ENCODE assay signal across 8 cellular contexts in the genomic region with DNA sequence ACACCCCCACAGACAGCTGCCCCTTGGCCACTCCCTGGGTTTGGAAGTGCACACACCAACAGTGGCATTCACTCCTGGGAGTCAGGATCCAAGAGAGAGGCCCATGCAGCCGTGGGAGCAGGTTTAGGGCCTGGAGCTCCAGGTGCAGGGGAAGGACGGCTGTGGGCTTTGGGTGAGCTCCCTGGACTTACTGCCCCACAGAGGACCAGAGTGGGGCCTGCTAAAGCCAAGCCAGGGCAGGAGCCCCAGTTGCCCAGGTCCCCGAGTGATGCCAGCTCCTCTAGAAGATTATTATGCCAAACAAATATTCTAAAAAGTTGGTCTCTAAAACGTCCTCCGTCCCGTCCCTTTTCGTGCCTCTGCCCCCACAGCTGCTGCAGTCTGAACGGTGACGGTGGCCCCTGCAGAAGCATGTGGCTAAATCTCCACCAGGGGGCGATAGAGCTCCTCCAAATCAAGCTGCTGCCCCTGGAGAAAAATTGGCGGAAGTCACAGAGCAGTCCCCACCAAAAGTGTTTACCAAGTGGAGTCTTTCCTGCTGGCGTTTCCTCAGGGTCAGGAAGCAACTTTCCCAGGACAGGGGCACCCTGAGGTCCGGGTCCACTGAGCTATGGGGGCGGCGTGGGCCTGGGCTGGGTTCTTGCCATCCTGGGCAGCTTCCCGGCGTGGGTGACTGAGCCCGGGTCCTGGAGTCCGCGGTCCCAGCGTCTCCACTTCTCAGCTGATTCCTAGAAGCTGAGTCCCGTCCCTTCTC. TPM values are rescaled to one million over a fixed set of nuclear protein-coding genes. Genes with fewer than 3 reads are reported as not detected.
A peak's percentile ranks its signal among the peaks of the same experiment; 100 is the strongest.
DNase-seq lines count a peak whose midpoint lies in the region; TF ChIP-seq lines count a peak whose summit lies in the region.

No MANE protein-coding gene starts in this region.

- no peaks in the 10 kb centered on the region for H3K9me3 Mint-ChIP-seq in activated naive CD4-positive, alpha-beta T cell treated with anti-CD3 and anti-CD28 coated beads, Interleukin-2, amount 50 U/mL, for 24 hours
- peaks cover 1% of the 10 kb centered on the region for H3K9me3 Mint-ChIP-seq in glutamatergic neuron (ENCODE audit: unreplicated experiment)

- no peak overlapping the region for H2AK5ac ChIP-seq in trophoblast cell (ENCODE audit: low read length)

- H4K8ac ChIP-seq in trophoblast cell (ENCODE audit: low read depth, low read length), result peak overlapping the region; percentile 85

- H3K27ac Mint-ChIP-seq in activated naive CD4-positive, alpha-beta T cell treated with anti-CD3 and anti-CD28 coated beads, Interleukin-2, amount 50 U/mL, for 24 hours, result peak overlapping the region; percentile 79
- H3K27ac Mint-ChIP-seq in glutamatergic neuron (ENCODE audit: unreplicated experiment), result no peak overlapping the region

- peaks cover 3% of the 10 kb centered on the region for H3K36me3 Mint-ChIP-seq in activated naive CD4-positive, alpha-beta T cell treated with anti-CD3 and anti-CD28 coated beads, Interleukin-2, amount 50 U/mL, for 24 hours
- no peaks in the 10 kb centered on the region for H3K36me3 Mint-ChIP-seq in glutamatergic neuron (ENCODE audit: unreplicated experiment)

- H3K27me3 Mint-ChIP-seq in activated naive CD4-positive, alpha-beta T cell treated with anti-CD3 and anti-CD28 coated beads, Interleukin-2, amount 50 U/mL, for 24 hours, result no peaks in the 10 kb centered on the region
- peaks cover 2% of the 10 kb centered on the region for H3K27me3 Mint-ChIP-seq in glutamatergic neuron (ENCODE audit: unreplicated experiment)

- intact Hi-C loops in thyroid gland (cut with DNase I), result loop anchor here (5.0 kb wide), 3 partner anchors 52 to 152 kb away; a partner anchor contains a TSS

- no peak overlapping the region for H3K14ac ChIP-seq in trophoblast cell (ENCODE audit: low read length)

- no peak overlapping the region for H2BK12ac ChIP-seq in trophoblast cell (ENCODE audit: low read length)

- H3K9me3 ChIP-seq in SK-N-MC (ENCODE audit: low read depth, low read length) (no peaks in the 10 kb centered on the region), trophoblast cell (ENCODE audit: insufficient read depth, low read depth, low read length) (no peaks in the 10 kb centered on the region), thyroid gland (no peaks in the 10 kb centered on the region)

- peak overlapping the region; percentile 35 for H2AFZ ChIP-seq in trophoblast cell (ENCODE audit: insufficient read depth, low read length, poor library complexity)

- H3K9ac ChIP-seq in SK-N-MC (ENCODE audit: insufficient read length), result peak overlapping the region; percentile 48
- no peak overlapping the region for H3K9ac ChIP-seq in trophoblast cell (ENCODE audit: low read length)

- TF ChIP-seq CTCF in GM20000 (IDR thresholded peaks at IDR 0.05; ENCODE audit: extremely low read depth, missing control alignments) (peak; percentile 83), glutamatergic neuron (IDR thresholded peaks at IDR 0.05; ENCODE audit: partially characterized antibody, unreplicated experiment) (peak; percentile 98), thyroid gland (IDR thresholded peaks at IDR 0.05) (peak; percentile 62 to 97 (median 92))

- H3K27ac ChIP-seq in SK-N-MC (no peak overlapping the region), trophoblast cell (ENCODE audit: low read depth, low read length) (no peak overlapping the region), thyroid gland (peak overlapping the region; percentile 63 to 82 (median 67))

- WGBS in trophoblast cell (ENCODE audit: extremely low coverage, insufficient coverage, insufficient read length), result no CpG with 5 or more reads among the region's 22 CpGs
- 2 to 5% methylated on average over 12 to 20 of the region's 22 CpGs for WGBS in thyroid gland, 2 donors

- H3K79me1 ChIP-seq in trophoblast cell (ENCODE audit: low read length), result peaks cover 8% of the 10 kb centered on the region

- no peak overlapping the region for H2BK120ac ChIP-seq in trophoblast cell (ENCODE audit: insufficient read depth, low read length, poor library complexity)

- no peak for TF ChIP-seq POLR2A in thyroid gland (IDR thresholded peaks at IDR 0.05)

- H3K4me3 Mint-ChIP-seq in activated naive CD4-positive, alpha-beta T cell treated with anti-CD3 and anti-CD28 coated beads, Interleukin-2, amount 50 U/mL, for 24 hours, result peak overlapping the region; percentile 87
- peak overlapping the region; percentile 7 for H3K4me3 Mint-ChIP-seq in glutamatergic neuron (ENCODE audit: unreplicated experiment)

- H4K12ac ChIP-seq in trophoblast cell (ENCODE audit: low read depth, low read length), result peak overlapping the region; percentile 9

- H2BK5ac ChIP-seq in trophoblast cell (ENCODE audit: low read depth, low read length, poor library complexity), result peak overlapping the region; percentile 25

- DNase-seq in AML-193 (lab: John Stamatoyannopoulos, UW) (peak; percentile 96), GM20000 (ENCODE audit: low spot score) (peak; percentile 86), NCI-H1092 treated with DMSO at 0.1 percent for 48 hours (lab: John Stamatoyannopoulos, UW) (peak; percentile 80), SK-N-MC (ENCODE audit: low read depth, low spot score) (peak; percentile 75), glutamatergic neuron (peak; percentile 84), trophoblast cell (peak; percentile 72 to 94), thyroid gland (peak; percentile 90 to 92)

- H3K4me2 ChIP-seq in trophoblast cell (ENCODE audit: low read length), result peak overlapping the region; percentile 28

- no peak overlapping the region for H3K18ac ChIP-seq in trophoblast cell (ENCODE audit: low read length)

- peaks cover 2% of the 10 kb centered on the region for H3K79me2 ChIP-seq in trophoblast cell (ENCODE audit: control insufficient read depth, insufficient read depth, low read length, poor library complexity)

- H3K27me3 ChIP-seq in trophoblast cell (ENCODE audit: insufficient read depth, low read length) (no peaks in the 10 kb centered on the region), thyroid gland (no peaks in the 10 kb centered on the region)

- H3K36me3 ChIP-seq in SK-N-MC (ENCODE audit: insufficient read depth, low read length) (no peaks in the 10 kb centered on the region), trophoblast cell (ENCODE audit: control insufficient read depth in 1 of 2, insufficient read depth in 2 of 2, low read length in 2 of 2) (peaks cover 4 to 14% of the 10 kb centered on the region in 2 experiments), thyroid gland (no peaks in the 10 kb centered on the region)

- H3K4ac ChIP-seq in trophoblast cell (ENCODE audit: low read depth, low read length), result no peak overlapping the region

- H3K23ac ChIP-seq in trophoblast cell (ENCODE audit: low read length), result no peak overlapping the region

- H3K4me1 ChIP-seq in trophoblast cell (ENCODE audit: control insufficient read depth in 1 of 2, insufficient read depth in 2 of 2, low read length in 2 of 2) (peaks cover 5 to 13% of the 10 kb centered on the region in 2 experiments), thyroid gland (peaks cover 20 to 49% of the 10 kb centered on the region in 2 donors)

- H3K4me1 Mint-ChIP-seq in activated naive CD4-positive, alpha-beta T cell treated with anti-CD3 and anti-CD28 coated beads, Interleukin-2, amount 50 U/mL, for 24 hours, result peaks cover 39% of the 10 kb centered on the region
- peaks cover 2% of the 10 kb centered on the region for H3K4me1 Mint-ChIP-seq in glutamatergic neuron (ENCODE audit: low read depth, unreplicated experiment)

- H4K91ac ChIP-seq in trophoblast cell (ENCODE audit: low read depth, low read length), result peak overlapping the region; percentile 8

- H3K4me3 ChIP-seq in SK-N-MC (peak overlapping the region; percentile 73), trophoblast cell (ENCODE audit: low read depth, low read length) (no peak overlapping the region), thyroid gland (replicated peaks in 1 of 3) (peak overlapping the region in 2 of 3 donors; percentile 6 to 16)

RNA-seq across cellular contexts. Expression of a gene that starts 4.2 kb away (rescaled TPM):
- total RNA-seq in glutamatergic neuron (ENCODE audit: unreplicated experiment) (9.9 TPM), thyroid gland (10 to 100 TPM in 2 of 4 donors, 1 to 10 TPM in 2; 8.7 to 13.1 (median 10.5) TPM)
- polyA plus RNA-seq in trophoblast cell (2013), result 8.6 and 8.7 TPM in 2 replicates

RNA-seq across cellular contexts. Expression of a gene that starts 17.6 kb away (rescaled TPM):
- total RNA-seq in glutamatergic neuron (ENCODE audit: unreplicated experiment) (40.4 TPM), thyroid gland (100 to 1,000 TPM in 3 of 4 donors, 10 to 100 TPM in 1; 84.7 to 203 (median 107) TPM)
- polyA plus RNA-seq in trophoblast cell (2013), result 45.3 and 47.2 TPM in 2 replicates

RNA-seq across cellular contexts. Expression of a gene that starts 26.2 kb away (rescaled TPM):
- total RNA-seq in glutamatergic neuron (ENCODE audit: unreplicated experiment) (1.1 TPM), thyroid gland (10 to 100 TPM; 24.1 to 40.3 (median 27.6) TPM)
- 18.8 and 19.2 TPM in 2 replicates for polyA plus RNA-seq in trophoblast cell (2013)

RNA-seq across cellular contexts. Expression of a gene that starts 40.3 kb away (rescaled TPM):
- total RNA-seq in glutamatergic neuron (ENCODE audit: unreplicated experiment) (642 TPM), thyroid gland (10 to 100 TPM; 15.1 to 23.4 (median 17.7) TPM)
- polyA plus RNA-seq in trophoblast cell (2013), result 301 and 304 TPM in 2 replicates

Comparison
In these comparisons a context has a peak if more than half of its experiments do, and no peak if none do; other contexts are left out.
1. H3K27ac ChIP-seq: peak in thyroid gland (3 of 3); none in SK-N-MC (single experiment) and trophoblast cell (single experiment).
2. RNA of a gene that starts 26.2 kb away (total RNA-seq): 24.1 to 40.3 TPM in thyroid gland; 1.1 TPM in glutamatergic neuron (single experiment); every median in the first group is over 10 times any median in the second.
3. Peak in every context shown above with its lines, with median percentiles within 50 percentile points of each other: DNase-seq and CTCF ChIP-seq.